Comparison of ENCODE assay signal across 35 cellular contexts in genomic region chrX:23612846-23613245, GRCh38.
"Had no signal": no experiment of that assay in that cellular context is flagged by ENCODE, and none has a peak within 500 bp of the region (broad histone marks: within the 10 kb centered on the region; RNA-seq: fewer than 3 reads in every experiment).

No MANE protein-coding gene starts in this region.

- H3K27me3 ChIP-seq: MG63 had no signal

- DNase-seq: Karpas-422, Kasumi-1, MG63, MM.1S, MV-4-11, NCI-H1048, NCI-H1092, NCI-H1092 treated with DMSO at 0.1 percent for 48 hours, NCI-H1105, NCI-H1105 treated with DMSO at 0.1 percent for 48 hours, NCI-H1417, NCI-H1417 treated with DMSO at 0.1 percent for 48 hours, NCI-H1436, NCI-H1436 treated with DMSO at 0.1 percent for 48 hours, NCI-H146, NCI-H1694, NCI-H1694 treated with DMSO at 0.1 percent for 48 hours, NCI-H187, NCI-H187 treated with DMSO at 0.1 percent for 48 hours, NCI-H1930, NCI-H2029, NCI-H2029 treated with DMSO at 0.1 percent for 48 hours, NCI-H2081, NCI-H2081 treated with DMSO at 0.1 percent for 48 hours, NCI-H2107, NCI-H2171, NCI-H2171 treated with DMSO at 0.1 percent for 48 hours, NCI-H2227 treated with DMSO at 0.1 percent for 48 hours, NCI-H226, NCI-H345, NCI-H446, NCI-H446 treated with DMSO at 0.1 percent for 48 hours, NCI-H510A, NCI-H510A treated with DMSO at 0.1 percent for 48 hours, NCI-H524 had no signal

- H3K4me3 ChIP-seq: MG63 had no signal

- H3K9me3 ChIP-seq: MG63 had no signal

- H3K36me3 ChIP-seq: MG63 had no signal
